In the genomic region with DNA sequence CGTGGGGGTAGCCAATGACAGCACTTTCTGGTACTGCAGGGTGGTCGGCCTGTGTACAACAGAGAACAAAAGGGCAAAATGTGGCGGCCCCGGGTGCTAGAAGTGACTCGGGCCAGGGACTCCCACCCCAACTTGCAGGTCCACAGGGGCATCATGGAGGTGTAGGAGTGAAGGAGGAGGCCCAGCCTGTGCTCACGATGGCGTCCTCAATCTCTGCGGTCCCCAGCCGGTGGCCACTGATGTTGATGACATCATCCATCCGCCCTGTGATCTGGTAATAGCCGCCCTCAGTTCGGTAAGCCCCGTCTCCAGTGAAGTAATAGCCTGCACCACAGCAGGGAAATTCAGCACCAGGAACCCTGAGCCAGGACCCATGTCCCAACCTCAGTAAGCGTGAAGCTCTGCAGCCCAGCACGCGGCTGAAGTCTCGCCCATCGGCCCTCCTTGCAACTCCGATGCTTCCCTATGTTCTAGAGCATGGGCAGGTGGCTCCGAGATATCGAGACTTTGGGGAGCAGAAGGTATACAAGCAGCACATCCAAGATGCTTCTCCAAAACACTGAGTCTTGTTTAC, we compare ENCODE assay signal across 15 cellular contexts. TPM values are rescaled to one million over a fixed set of nuclear protein-coding genes. Genes with fewer than 3 reads are reported as not detected.
DNase-seq lines count a peak whose midpoint lies in the region; ATAC-seq and TF ChIP-seq lines count a peak whose summit lies in the region.
"Had no signal": no experiment of that assay in that cellular context is flagged by ENCODE, and none has a peak within 500 bp of the region (broad histone marks: within the 10 kb centered on the region; RNA-seq: fewer than 3 reads in every experiment).

No MANE protein-coding gene starts in this region.

- TF ChIP-seq CTCF in body of pancreas (IDR thresholded peaks at IDR 0.05) = no peak
- TF ChIP-seq CTCF in thyroid gland (IDR thresholded peaks at IDR 0.05) = no peak

- H2BK5ac ChIP-seq in mesenchymal stem cell (ENCODE audit: low read depth, low read length, poor library complexity, severe bottlenecking) = no peak overlapping the region

- no peaks in the 10 kb centered on the region for H3K9me3 Mint-ChIP-seq in stimulated activated effector memory CD8-positive, alpha-beta T cell treated with anti-CD3 and anti-CD28 coated beads, Interleukin-12 subunit alpha, Interleukin-12 subunit beta, amount 100 ng/mL, for 72 hours
- H3K9me3 Mint-ChIP-seq: CD14-positive monocyte had no signal

- no peak overlapping the region for H2AK5ac ChIP-seq in mesenchymal stem cell (ENCODE audit: low read length, severe bottlenecking)

- H3K27ac Mint-ChIP-seq in stimulated activated effector memory CD8-positive, alpha-beta T cell treated with anti-CD3 and anti-CD28 coated beads, Interleukin-12 subunit alpha, Interleukin-12 subunit beta, amount 100 ng/mL, for 72 hours = no peak overlapping the region
- H3K27ac Mint-ChIP-seq: CD14-positive monocyte had no signal

- peaks cover 31% of the 10 kb centered on the region for H3K36me3 Mint-ChIP-seq in stimulated activated effector memory CD8-positive, alpha-beta T cell treated with anti-CD3 and anti-CD28 coated beads, Interleukin-12 subunit alpha, Interleukin-12 subunit beta, amount 100 ng/mL, for 72 hours

- DNase-seq in activated T-cell treated with anti-CD3 and anti-CD28 coated beads, Interleukin-2, amount 50 U/mL, for 1 hour = peak; percentile 9
- no peak for DNase-seq in activated T-cell treated with anti-CD3 and anti-CD28 coated beads, Interleukin-2, amount 50 U/mL, for 48 hours
- DNase-seq in body of pancreas (peak; percentile 1 to 10 (median 6)), mesenteric fat pad (ENCODE audit: low spot score) (peak; percentile 76), thyroid gland (no peak), mesenchymal stem cell (no peak), mucosa of gallbladder (ENCODE audit: low spot score) (no peak)
- no peak for DNase-seq in stimulated activated effector memory CD8-positive, alpha-beta T cell treated with anti-CD3 and anti-CD28 coated beads, Interleukin-12 subunit alpha, Interleukin-12 subunit beta, amount 100 ng/mL, for 72 hours (ENCODE audit: low spot score in 2 of 2)
- DNase-seq: DMS53, HCEC 1CT, NCI-H1417, NCI-H2029 treated with DMSO at 0.1 percent for 48 hours, NCI-H510A treated with DMSO at 0.1 percent for 48 hours had no signal

- peaks cover 6 to 10% of the 10 kb centered on the region in 2 donors for H3K36me3 ChIP-seq in body of pancreas (replicated peaks in 1 of 2; ENCODE audit: insufficient read depth in 1 of 2, low read depth in 2 of 2)
- peaks cover 20 to 27% of the 10 kb centered on the region in 2 donors for H3K36me3 ChIP-seq in thyroid gland
- peaks cover 0 to 31% of the 10 kb centered on the region in 2 experiments for H3K36me3 ChIP-seq in mesenchymal stem cell (ENCODE audit: control insufficient read depth in 1 of 2, insufficient read depth in 2 of 2, low read depth in 1 of 2, low read length in 2 of 2)

- H3K4ac ChIP-seq in mesenchymal stem cell (ENCODE audit: low read depth in 1 of 2, low read length in 2 of 2) = no peak overlapping the region

- H2BK12ac ChIP-seq in mesenchymal stem cell (ENCODE audit: low read length in 2 of 2) = no peak overlapping the region

- no peak overlapping the region for H3K4me3 Mint-ChIP-seq in stimulated activated effector memory CD8-positive, alpha-beta T cell treated with anti-CD3 and anti-CD28 coated beads, Interleukin-12 subunit alpha, Interleukin-12 subunit beta, amount 100 ng/mL, for 72 hours
- H3K4me3 Mint-ChIP-seq: CD14-positive monocyte had no signal

- H3K4me3 ChIP-seq in body of pancreas (no peak overlapping the region), thyroid gland (replicated peaks in 1 of 3) (no peak overlapping the region), mesenchymal stem cell (ENCODE audit: insufficient read depth in 1 of 2, low read depth in 1 of 2, low read length in 2 of 2) (peak overlapping the region in 1 of 2 experiments; percentile 36)

- H3K4me1 ChIP-seq in body of pancreas (peaks cover 62% of the 10 kb centered on the region), thyroid gland (peaks cover 34 to 47% of the 10 kb centered on the region in 2 donors), mesenchymal stem cell (ENCODE audit: control insufficient read depth, insufficient read depth, low read depth, low read length) (peaks cover 8% of the 10 kb centered on the region)

- intact Hi-C loops in body of pancreas (cut with DNase I) = no loop called here
- intact Hi-C loops in thyroid gland (cut with DNase I) = no loop called here

- H3K14ac ChIP-seq in mesenchymal stem cell (ENCODE audit: low read length in 2 of 2) = no peak overlapping the region

- H3K79me1 ChIP-seq in mesenchymal stem cell (replicated peaks; ENCODE audit: low read length, poor library complexity, severe bottlenecking) = no peaks in the 10 kb centered on the region

- H3K27me3 ChIP-seq in body of pancreas (no peaks in the 10 kb centered on the region), thyroid gland (no peaks in the 10 kb centered on the region), mesenchymal stem cell (ENCODE audit: control insufficient read depth in 1 of 2, insufficient read depth in 1 of 2, low read length in 2 of 2) (peaks cover 0 to 4% of the 10 kb centered on the region in 2 experiments)

- no peaks in the 10 kb centered on the region for H3K4me1 Mint-ChIP-seq in stimulated activated effector memory CD8-positive, alpha-beta T cell treated with anti-CD3 and anti-CD28 coated beads, Interleukin-12 subunit alpha, Interleukin-12 subunit beta, amount 100 ng/mL, for 72 hours
- H3K4me1 Mint-ChIP-seq: CD14-positive monocyte had no signal

- no peak overlapping the region for H3K4me2 ChIP-seq in mesenchymal stem cell (ENCODE audit: low read length, poor library complexity, severe bottlenecking)

- H3K9me3 ChIP-seq in body of pancreas (no peaks in the 10 kb centered on the region), thyroid gland (no peaks in the 10 kb centered on the region), mesenchymal stem cell (ENCODE audit: control insufficient read depth, low read length) (no peaks in the 10 kb centered on the region)
- H3K9me3 ChIP-seq: Caco-2 had no signal

- no peak overlapping the region for H2BK120ac ChIP-seq in mesenchymal stem cell (ENCODE audit: low read depth, low read length)

- no peak overlapping the region for H2BK15ac ChIP-seq in mesenchymal stem cell (ENCODE audit: low read depth, poor library complexity, severe bottlenecking)

- no peak overlapping the region for H3K18ac ChIP-seq in mesenchymal stem cell (ENCODE audit: low read depth in 1 of 2, low read length in 2 of 2)

- no peak for ATAC-seq in body of pancreas
- ATAC-seq in stimulated activated effector memory CD8-positive, alpha-beta T cell treated with anti-CD3 and anti-CD28 coated beads, Interleukin-12 subunit alpha, Interleukin-12 subunit beta, amount 100 ng/mL, for 72 hours = no peak

- no peak overlapping the region for H4K8ac ChIP-seq in mesenchymal stem cell (ENCODE audit: low read length)

- H2AFZ ChIP-seq in mesenchymal stem cell (ENCODE audit: low read depth, low read length) = no peak overlapping the region

- WGBS in body of pancreas, 2 donors = 91 to 94% methylated on average over 17 to 21 of the region's 21 CpGs
- 94 to 95% methylated on average over 21 of the region's 21 CpGs for WGBS in thyroid gland, 2 donors
- 91% methylated on average over 21 of the region's 21 CpGs for WGBS in mesenchymal stem cell

- H3K23ac ChIP-seq in mesenchymal stem cell (ENCODE audit: low read length in 2 of 2) = no peak overlapping the region

- no peak overlapping the region for H3K9ac ChIP-seq in mesenchymal stem cell (ENCODE audit: low read length)

- H3K27ac ChIP-seq in body of pancreas (peak overlapping the region in 3 of 4 donors; percentile 48 to 71 (median 61)), thyroid gland (peak overlapping the region in 2 of 3 donors; percentile 84 to 85), mesenchymal stem cell (ENCODE audit: low read length, poor library complexity, severe bottlenecking) (no peak overlapping the region)

- no peak overlapping the region for H4K91ac ChIP-seq in mesenchymal stem cell (ENCODE audit: low read length)

- no peak for TF ChIP-seq POLR2A in body of pancreas (IDR thresholded peaks at IDR 0.05)
- no peak for TF ChIP-seq POLR2A in thyroid gland (IDR thresholded peaks at IDR 0.05)

RNA-seq across cellular contexts. Expression of gene APMAP, which starts 20.2 kb away (rescaled TPM):
- 10 to 100 TPM; 38.9 to 51.4 TPM for total RNA-seq in body of pancreas
- total RNA-seq in mesenteric fat pad = 166 TPM
- 100 to 1,000 TPM; 171 to 205 (median 186) TPM for total RNA-seq in thyroid gland
- 103 TPM for polyA plus RNA-seq in mesenchymal stem cell (2013, experiment 1 of 2)
- polyA plus RNA-seq in mesenchymal stem cell (2013, experiment 2 of 2) = 103 TPM
- 68.8 TPM for total RNA-seq in mucosa of gallbladder

RNA-seq across cellular contexts. Expression of gene ACSS1, which starts 45.2 kb away (rescaled TPM):
- total RNA-seq in body of pancreas (10 to 100 TPM; 73.8 to 83.8 TPM), mesenteric fat pad (14.3 TPM), thyroid gland (10 to 100 TPM; 45.8 to 57.4 (median 52.1) TPM), mucosa of gallbladder (70.8 TPM)
- 0.54 TPM for polyA plus RNA-seq in mesenchymal stem cell (2013, experiment 1 of 2)
- polyA plus RNA-seq in mesenchymal stem cell (2013, experiment 2 of 2) = 0.34 TPM

Comparison
In these comparisons a context has a peak if more than half of its experiments do, and no peak if none do; other contexts are left out.
1. DNase-seq: peak in activated T-cell treated with anti-CD3 and anti-CD28 coated beads, Interleukin-2, amount 50 U/mL, for 1 hour (single experiment), body of pancreas (4 of 4) and mesenteric fat pad (single experiment); none in activated T-cell treated with anti-CD3 and anti-CD28 coated beads, Interleukin-2, amount 50 U/mL, for 48 hours (0 of 2), thyroid gland (0 of 2), mesenchymal stem cell (single experiment), stimulated activated effector memory CD8-positive, alpha-beta T cell treated with anti-CD3 and anti-CD28 coated beads, Interleukin-12 subunit alpha, Interleukin-12 subunit beta, amount 100 ng/mL, for 72 hours (0 of 2) and mucosa of gallbladder (single experiment).